ENCODE assay signal across 28 cellular contexts in genomic region chr19:30313353-30313750, GRCh38. TPM values are rescaled to one million over a fixed set of nuclear protein-coding genes. Genes with fewer than 3 reads are reported as not detected.
"Had no signal": no experiment of that assay in that cellular context is flagged by ENCODE, and none has a peak within 500 bp of the region (broad histone marks: within the 10 kb centered on the region; RNA-seq: fewer than 3 reads in every experiment).

No MANE protein-coding gene starts in this region.

- H3K27ac ChIP-seq: esophagus muscularis mucosa, foreskin keratinocyte, gastroesophageal sphincter, heart left ventricle, hepatocyte, left lung, lower lobe of right lung had no signal

- H3K9me3 ChIP-seq: lower lobe of right lung had no signal

- H3K36me3 ChIP-seq: esophagus muscularis mucosa, gastroesophageal sphincter, heart left ventricle, left lung, lower lobe of right lung had no signal

- H3K4me3 Mint-ChIP-seq: dendritic cell treated with granulocyte-macrophage colony-stimulating factor and Interleukin-4, amounts not matched to agents 40 ng/mL and 50 ng/mL, for 4 days; effector memory CD8-positive, alpha-beta T cell; immature natural killer cell; naive thymus-derived CD4-positive, alpha-beta T cell had no signal

- ATAC-seq: effector memory CD8-positive, alpha-beta T cell; foreskin keratinocyte; gastroesophageal sphincter; heart left ventricle; left colon; left lung; left ventricle myocardium superior; lower lobe of right lung; naive thymus-derived CD4-positive, alpha-beta T cell had no signal

- H3K27me3 ChIP-seq: foreskin keratinocyte, hepatocyte had no signal

- H3K4me1 Mint-ChIP-seq: immature natural killer cell; naive thymus-derived CD4-positive, alpha-beta T cell had no signal

- H3K9me3 Mint-ChIP-seq: immature natural killer cell had no signal

- H3K4me3 ChIP-seq: esophagus muscularis mucosa, gastroesophageal sphincter, heart left ventricle, hepatocyte, left lung, lower lobe of right lung had no signal

- H3K27me3 Mint-ChIP-seq: dendritic cell treated with granulocyte-macrophage colony-stimulating factor and Interleukin-4, amounts not matched to agents 40 ng/mL and 50 ng/mL, for 4 days; effector memory CD8-positive, alpha-beta T cell had no signal

- H3K36me3 Mint-ChIP-seq: immature natural killer cell; naive thymus-derived CD4-positive, alpha-beta T cell had no signal

- H3K27ac Mint-ChIP-seq: dendritic cell treated with granulocyte-macrophage colony-stimulating factor and Interleukin-4, amounts not matched to agents 40 ng/mL and 50 ng/mL, for 4 days; effector memory CD8-positive, alpha-beta T cell; immature natural killer cell; naive thymus-derived CD4-positive, alpha-beta T cell had no signal

- DNase-seq: cortex of kidney; effector CD8-positive, alpha-beta T cell; effector memory CD8-positive, alpha-beta T cell; foreskin keratinocyte; heart left ventricle; hypothalamus; immature natural killer cell; islet precursor cell; kidney; kidney glomerular epithelial cell; left colon; left lung; left ventricle myocardium superior; lower lobe of right lung; mesenchymal stem cell; midbrain; naive thymus-derived CD4-positive, alpha-beta T cell had no signal

- H3K4me1 ChIP-seq: esophagus muscularis mucosa, foreskin keratinocyte, gastroesophageal sphincter, heart left ventricle, left lung, lower lobe of right lung had no signal

RNA-seq across cellular contexts. Expression of gene ZNF536, which starts 58.8 kb away (rescaled TPM):
- total RNA-seq: dermis microvascular lymphatic vessel endothelial cell; endothelial cell of umbilical vein; epithelial cell of proximal tubule; fibroblast of villous mesenchyme; foreskin keratinocyte; lung microvascular endothelial cell; mononuclear cell; naive thymus-derived CD4-positive, alpha-beta T cell had no signal
- polyA plus RNA-seq: endothelial cell of umbilical vein; fibroblast of lung; foreskin keratinocyte; immature natural killer cell; naive thymus-derived CD4-positive, alpha-beta T cell had no signal
